8 cellular contexts compared by ENCODE assay signal in genomic region chr22:50218996-50219727, GRCh38. TPM values are rescaled to one million over a fixed set of nuclear protein-coding genes. Genes with fewer than 3 reads are reported as not detected.
DNase-seq lines count a peak whose midpoint lies in the region; ATAC-seq and TF ChIP-seq lines count a peak whose summit lies in the region.

No MANE protein-coding gene starts in this region.

- TF ChIP-seq CTCF in Peyer's patch (IDR thresholded peaks at IDR 0.05) (no peak), fibroblast of the aortic adventitia (IDR thresholded peaks at IDR 0.05; ENCODE audit: insufficient read depth, low read length) (no peak)

- H3K4me3 ChIP-seq in Peyer's patch (no peak overlapping the region), fibroblast of the aortic adventitia (ENCODE audit: low read depth, low read length) (no peak overlapping the region)

- no peaks in the 10 kb centered on the region for H3K27me3 ChIP-seq in Peyer's patch

- ATAC-seq in HG03571 (IDR thresholded peaks at IDR 0.05; ENCODE audit: unreplicated experiment) (no peak), GM18868 (IDR thresholded peaks at IDR 0.05; ENCODE audit: unreplicated experiment) (no peak)

- no peak overlapping the region for H3K27ac ChIP-seq in Peyer's patch

- H3K4me1 ChIP-seq in Peyer's patch, result peaks cover 0 to 6% (median 0%) of the 10 kb centered on the region in 4 donors

- no peaks in the 10 kb centered on the region for H3K9me3 ChIP-seq in Peyer's patch

- DNase-seq in DMS 273 (lab: John Stamatoyannopoulos, UW; ENCODE audit: unreplicated experiment) (peak; percentile 83), DMS 273 treated with DMSO at 0.1 percent for 48 hours (lab: John Stamatoyannopoulos, UW) (no peak), Peyer's patch (peak in 2 of 3 donors; percentile 87 to 91), fibroblast of the aortic adventitia (ENCODE audit: low read depth) (peak; percentile 61), retina (peak; percentile 33)
- no peak for DNase-seq in stimulated activated CD4-positive, alpha-beta T cell treated with anti-CD3 and anti-CD28 coated beads, Interleukin-4, amount 100 ng/mL, for 24 hours

- H3K36me3 ChIP-seq in Peyer's patch, result peaks cover 0 to 89% (median 0%) of the 10 kb centered on the region in 3 donors

- TF ChIP-seq POLR2A in Peyer's patch (IDR thresholded peaks at IDR 0.05), result no peak

RNA-seq across cellular contexts. Expression of gene SELENOO, which starts 18.4 kb away (rescaled TPM):
- total RNA-seq in Peyer's patch (100 to 1,000 TPM in 1 of 4 donors, 10 to 100 TPM in 3; 48.7 to 101 (median 74.0) TPM), fibroblast of the aortic adventitia (ENCODE audit: low replicate concordance) (15.5 and 17.3 TPM in 2 replicates)

RNA-seq across cellular contexts. Expression of gene TUBGCP6, which starts 25.7 kb away (rescaled TPM):
- total RNA-seq in Peyer's patch, result 100 to 1,000 TPM in 2 of 4 donors, 10 to 100 TPM in 2; 51.5 to 163 (median 111) TPM
- total RNA-seq in fibroblast of the aortic adventitia (ENCODE audit: low replicate concordance), result 23.6 and 39.7 TPM in 2 replicates

RNA-seq across cellular contexts. Expression of gene HDAC10, which starts 31.9 kb away (rescaled TPM):
- total RNA-seq in Peyer's patch, result 100 to 1,000 TPM in 3 of 4 donors, 10 to 100 TPM in 1; 57.3 to 165 (median 119) TPM
- 15.4 and 26.7 TPM in 2 replicates for total RNA-seq in fibroblast of the aortic adventitia (ENCODE audit: low replicate concordance)

RNA-seq across cellular contexts. Expression of gene TRABD, which starts 33.4 kb away (rescaled TPM):
- 100 to 1,000 TPM in 1 of 4 donors, 10 to 100 TPM in 3; 44.0 to 111 (median 86.3) TPM for total RNA-seq in Peyer's patch
- 15.5 and 16.8 TPM in 2 replicates for total RNA-seq in fibroblast of the aortic adventitia (ENCODE audit: low replicate concordance)

RNA-seq across cellular contexts. Expression of gene MAPK12, which starts 42.3 kb away (rescaled TPM):
- total RNA-seq in Peyer's patch, result 10 to 100 TPM in 1 of 4 donors, 1 to 10 TPM in 3; 1.2 to 37.1 (median 5.4) TPM
- total RNA-seq in fibroblast of the aortic adventitia (ENCODE audit: low replicate concordance), result 28.0 and 35.5 TPM in 2 replicates

Comparison
In these comparisons a context has a peak if more than half of its experiments do, and no peak if none do; other contexts are left out.
1. DNase-seq: peak in DMS 273 (single experiment), Peyer's patch (2 of 3), fibroblast of the aortic adventitia (single experiment) and retina (single experiment); none in DMS 273 treated with DMSO at 0.1 percent for 48 hours (single experiment) and stimulated activated CD4-positive, alpha-beta T cell treated with anti-CD3 and anti-CD28 coated beads, Interleukin-4, amount 100 ng/mL, for 24 hours (single experiment).